Comparison of ENCODE assay signal across 16 cellular contexts in the genomic region with DNA sequence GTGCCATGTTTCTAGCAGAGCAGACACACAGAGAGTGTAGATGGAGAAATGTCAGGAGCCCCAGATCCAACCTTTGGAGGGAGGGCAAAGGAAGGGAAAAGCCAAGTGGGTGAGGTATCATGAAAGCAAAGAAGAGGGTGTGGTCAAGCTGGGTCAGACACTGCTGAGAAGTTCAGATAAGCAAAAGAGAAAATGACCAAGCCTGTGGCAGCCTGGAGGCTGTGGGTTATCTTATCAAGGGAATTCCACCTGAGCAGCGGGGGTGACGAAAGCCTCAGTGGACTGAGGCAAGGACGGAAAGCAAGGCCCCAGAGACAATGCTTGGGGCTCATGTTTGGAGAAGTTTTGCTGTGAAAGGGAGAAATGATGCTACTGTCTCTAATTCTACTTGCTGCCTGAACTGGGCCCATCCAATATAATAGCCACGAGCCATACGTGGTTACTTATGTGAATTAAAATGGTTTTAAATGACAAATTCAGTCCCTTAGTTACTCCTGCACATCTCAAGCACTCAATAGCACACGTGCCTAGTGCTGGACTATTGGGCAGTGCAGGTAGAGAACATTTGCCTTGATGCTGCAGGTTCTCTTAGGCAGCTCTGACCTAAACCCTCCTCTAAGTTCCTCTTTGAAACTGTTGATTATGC.
A peak's percentile ranks its signal among the peaks of the same experiment; 100 is the strongest.
DNase-seq lines count a peak whose midpoint lies in the region; ATAC-seq and TF ChIP-seq lines count a peak whose summit lies in the region.
"Had no signal": no experiment of that assay in that cellular context is flagged by ENCODE, and none has a peak within 500 bp of the region (broad histone marks: within the 10 kb centered on the region; RNA-seq: fewer than 3 reads in every experiment).

No MANE protein-coding gene starts in this region.

- intact Hi-C loops in dorsolateral prefrontal cortex (cut with DNase I) = no loop called here
- intact Hi-C loops in mucosa of descending colon (cut with DNase I, micrococcal nuclease) = no loop called here
- intact Hi-C loops in upper lobe of right lung (cut with DNase I) = no loop called here

- no peaks in the 10 kb centered on the region for H3K27me3 ChIP-seq in dorsolateral prefrontal cortex
- H3K27me3 ChIP-seq in upper lobe of right lung = no peaks in the 10 kb centered on the region
- H3K27me3 ChIP-seq: Peyer's patch, SJSA1 had no signal

- no peak overlapping the region for H3K4me3 Mint-ChIP-seq in type B pancreatic cell
- H3K4me3 Mint-ChIP-seq: CD14-positive monocyte had no signal

- ATAC-seq in mucosa of descending colon = peak; percentile 29
- ATAC-seq in upper lobe of right lung = no peak
- no peak for ATAC-seq in HG03442 (IDR thresholded peaks at IDR 0.05; ENCODE audit: unreplicated experiment)
- no peak for ATAC-seq in HG03175 (IDR thresholded peaks at IDR 0.05; ENCODE audit: unreplicated experiment)

- H3K4me1 ChIP-seq in mucosa of descending colon (ENCODE audit: low read depth) = peaks cover 40% of the 10 kb centered on the region
- no peaks in the 10 kb centered on the region for H3K4me1 ChIP-seq in upper lobe of right lung

- peaks cover 11% of the 10 kb centered on the region for H3K36me3 Mint-ChIP-seq in type B pancreatic cell
- H3K36me3 Mint-ChIP-seq: CD14-positive monocyte had no signal

- H3K9me3 Mint-ChIP-seq in type B pancreatic cell = no peaks in the 10 kb centered on the region

- peak overlapping the region; percentile 53 for H3K27ac Mint-ChIP-seq in type B pancreatic cell
- H3K27ac Mint-ChIP-seq: CD14-positive monocyte had no signal

- TF ChIP-seq CTCF in dorsolateral prefrontal cortex (IDR thresholded peaks at IDR 0.05 in 54 of 56, conservative IDR thresholded peaks at IDR 0.05 in 2 of 56; ENCODE audit: low read depth in 1 of 56, partially characterized antibody in 56 of 56) = no peak
- TF ChIP-seq CTCF in mucosa of descending colon (IDR thresholded peaks at IDR 0.05) = no peak
- no peak for TF ChIP-seq CTCF in type B pancreatic cell (conservative IDR thresholded peaks at IDR 0.05)
- TF ChIP-seq CTCF in upper lobe of right lung (IDR thresholded peaks at IDR 0.05) = no peak

- H3K27ac ChIP-seq in dorsolateral prefrontal cortex (peak overlapping the region in 53 of 59 donors; percentile 8 to 99 (median 95)), upper lobe of right lung (no peak overlapping the region)
- H3K27ac ChIP-seq: SJSA1 had no signal

- DNase-seq in OCI-M1 (lab: John Stamatoyannopoulos, UW) = peak; percentile 98
- DNase-seq in dorsolateral prefrontal cortex = no peak
- no peak for DNase-seq in mucosa of descending colon
- DNase-seq in type B pancreatic cell (ENCODE audit: extremely low spot score, unreplicated experiment) = no peak
- no peak for DNase-seq in activated CD8-positive, alpha-beta memory T cell treated with anti-CD3 and anti-CD28 coated beads for 24 hours
- no peak for DNase-seq in upper lobe of right lung
- DNase-seq: Calu3, GF-D8, Karpas-422, NCI-H1436, NCI-H526 had no signal

- H3K36me3 ChIP-seq in mucosa of descending colon (ENCODE audit: low read depth) (no peaks in the 10 kb centered on the region), upper lobe of right lung (no peaks in the 10 kb centered on the region)
- H3K36me3 ChIP-seq: Peyer's patch, SJSA1 had no signal

- no peak overlapping the region for H3K4me3 ChIP-seq in dorsolateral prefrontal cortex
- H3K4me3 ChIP-seq in mucosa of descending colon = no peak overlapping the region
- no peak overlapping the region for H3K4me3 ChIP-seq in upper lobe of right lung
- H3K4me3 ChIP-seq: Peyer's patch, SJSA1 had no signal

- H3K9me3 ChIP-seq in mucosa of descending colon (no peaks in the 10 kb centered on the region), upper lobe of right lung (no peaks in the 10 kb centered on the region)
- H3K9me3 ChIP-seq: Peyer's patch, SJSA1 had no signal

- peaks cover 15% of the 10 kb centered on the region for H3K4me1 Mint-ChIP-seq in type B pancreatic cell (ENCODE audit: unreplicated experiment)

- H3K27me3 Mint-ChIP-seq in type B pancreatic cell = no peaks in the 10 kb centered on the region
